In the genomic region with DNA sequence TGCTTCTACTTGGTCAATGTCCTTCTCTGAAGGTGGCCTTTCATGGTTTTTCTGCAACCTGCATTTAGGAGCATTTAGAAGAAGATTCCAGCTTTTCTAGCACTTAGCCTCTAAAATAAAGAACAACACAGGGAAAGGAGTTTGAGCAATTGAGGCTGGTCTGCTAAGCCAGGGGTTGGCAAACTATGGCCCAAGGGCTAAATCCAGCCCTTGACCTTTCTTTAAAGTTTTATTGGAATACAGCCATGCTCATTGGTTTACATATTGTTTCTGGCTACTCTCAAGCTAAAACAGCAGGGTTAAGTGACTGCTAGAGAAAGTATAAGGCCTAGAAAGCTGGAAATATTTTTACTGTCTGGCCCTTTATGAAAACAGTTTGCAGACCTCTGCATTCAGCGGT, we compare ENCODE assay signal across 22 cellular contexts.
"Had no signal": no experiment of that assay in that cellular context is flagged by ENCODE, and none has a peak within 500 bp of the region (broad histone marks: within the 10 kb centered on the region; RNA-seq: fewer than 3 reads in every experiment).

No MANE protein-coding gene starts in this region.

- H3K9me3 ChIP-seq: colonic mucosa, neutrophil, transverse colon had no signal

- DNase-seq: activated CD4-positive, alpha-beta T cell treated with anti-CD3 and anti-CD28 coated beads for 4 hours; activated CD4-positive, alpha-beta T cell treated with anti-CD3 and anti-CD28 coated beads, Interleukin-2, amount 50 U/mL, for 4 hours; activated naive CD4-positive, alpha-beta T cell; activated T-cell treated with anti-CD3 and anti-CD28 coated beads for 4 hours; activated T-cell treated with anti-CD3 and anti-CD28 coated beads, Interleukin-2, amount 50 U/mL, for 72 hours; anterior cingulate cortex; cerebellar nuclear complex; effector CD8-positive, alpha-beta T cell; naive B cell; stimulated activated CD4-positive, alpha-beta T cell treated with anti-CD3 and anti-CD28 coated beads, Interleukin-15, amount 100 ng/mL, for 24 hours; stimulated activated CD4-positive, alpha-beta T cell treated with anti-CD3 and anti-CD28 coated beads, Interleukin-2, amount 100 ng/mL, for 24 hours; stimulated activated naive B cell treated with anti-CD40 and anti-IgM and Interleukin-4, amounts not matched to agents 10 μg/mL and 1 μg/mL and 100 μg/mL, for 72 hours; T-cell; transverse colon had no signal

- H3K36me3 ChIP-seq: colonic mucosa, neutrophil, transverse colon had no signal

- H3K4me3 ChIP-seq: colonic mucosa, transverse colon had no signal

- H3K27ac ChIP-seq: colonic mucosa, epithelial cell of prostate, neutrophil had no signal

- H3K27me3 ChIP-seq: colonic mucosa had no signal

- ATAC-seq: activated naive CD4-positive, alpha-beta T cell treated with anti-CD3 and anti-CD28 coated beads, Interleukin-2, amount 50 U/mL, for 72 hours; activated T-cell treated with anti-CD3 and anti-CD28 coated beads, Interleukin-2, amount 50 U/mL, for 72 hours; stimulated activated naive B cell treated with anti-CD40 and anti-IgM and Interleukin-4, amounts not matched to agents 10 μg/mL and 1 μg/mL and 100 μg/mL, for 72 hours; T-cell had no signal

- FAIRE-seq: endometrium, frontal cortex, islet of Langerhans, urothelium cell line had no signal
